Comparison of ENCODE assay signal across 18 cellular contexts in genomic region chr1:61005572-61006386, GRCh38.
DNase-seq lines count a peak whose midpoint lies in the region; ATAC-seq, FAIRE-seq and TF ChIP-seq lines count a peak whose summit lies in the region.
"Had no signal": no experiment of that assay in that cellular context is flagged by ENCODE, and none has a peak within 500 bp of the region (broad histone marks: within the 10 kb centered on the region; RNA-seq: fewer than 3 reads in every experiment).

No MANE protein-coding gene starts in this region.

- no peaks in the 10 kb centered on the region; a peak in 1 of 7 replicates for H3K27me3 ChIP-seq in H1 (replicated peaks in 1 of 4; ENCODE audit: control insufficient read depth in 3 of 4, extremely low read depth in 1 of 4, insufficient read depth in 3 of 4, low read length in 3 of 4)
- H3K27me3 ChIP-seq: stomach, vagina had no signal

- peaks cover 12 to 33% (median 24%) of the 10 kb centered on the region in 4 experiments; a peak in 6 of 7 replicates for H3K4me1 ChIP-seq in H1 (replicated peaks in 1 of 4; ENCODE audit: control insufficient read depth in 3 of 4, insufficient read depth in 4 of 4, low read length in 3 of 4)

- no peaks in the 10 kb centered on the region for H3K9me3 ChIP-seq in H1 (ENCODE audit: insufficient read depth in 2 of 2, low read depth in 1 of 2, low read length in 1 of 2)
- H3K9me3 ChIP-seq: stomach, vagina had no signal

- H3K4me1 Mint-ChIP-seq in activated T-helper 2 cell treated with anti-CD3 and anti-CD28 coated beads, Interferon-gamma antibody, Interleukin-2, Interleukin-4, amounts not matched to agents 10 μg/mL and 5 μg/mL and 100 μg/mL, durations not matched to agents 14 hours and 24 hours and 36 hours (ENCODE audit: low read depth): no peaks in the 10 kb centered on the region

- peak overlapping the region; percentile 65 to 89 for H3K4me2 ChIP-seq in H1 (ENCODE audit: insufficient read depth in 1 of 2, low read depth in 2 of 2, low read length in 2 of 2)

- no peak; a peak in 1 of 3 replicates for TF ChIP-seq POLR2A in H1 (IDR thresholded peaks at IDR 0.05; ENCODE audit: control extremely low read depth in 1 of 2, low read depth in 2 of 2, low read length in 2 of 2)

- H3K4me3 Mint-ChIP-seq in activated T-helper 2 cell treated with anti-CD3 and anti-CD28 coated beads, Interferon-gamma antibody, Interleukin-2, Interleukin-4, amounts not matched to agents 10 μg/mL and 5 μg/mL and 100 μg/mL, durations not matched to agents 14 hours and 24 hours and 36 hours (ENCODE audit: low read depth): no peak overlapping the region
- H3K4me3 Mint-ChIP-seq: CD8-positive, alpha-beta T cell; naive thymus-derived CD4-positive, alpha-beta T cell had no signal

- no peak for ATAC-seq in GM21786 (IDR thresholded peaks at IDR 0.05; ENCODE audit: unreplicated experiment)
- ATAC-seq: CD8-positive, alpha-beta T cell; naive thymus-derived CD4-positive, alpha-beta T cell; Panc1 had no signal

- peak overlapping the region; percentile 61 for H4K91ac ChIP-seq in H1 (replicated peaks; ENCODE audit: insufficient read length, low read length)

- CTCF ChIA-PET in H1 (lab: Charles Lee; ENCODE audit: partially characterized antibody): interaction anchor here (0.6 to 2.4 kb wide), 7 partner anchors 13 to 849 kb away, joined by 3 to 8 read pairs (median 4); no protein-coding TSS in a partner anchor

- H3K79me2 ChIP-seq in H1 (ENCODE audit: control insufficient read depth in 1 of 2, insufficient read depth in 2 of 2, low read length in 2 of 2): no peaks in the 10 kb centered on the region

- TF ChIP-seq EP300 in H1 (IDR thresholded peaks at IDR 0.05; ENCODE audit: borderline replicate concordance in 1 of 2, low read depth in 2 of 2, low read length in 2 of 2): no peak

- H3K27me3 Mint-ChIP-seq in activated T-helper 2 cell treated with anti-CD3 and anti-CD28 coated beads, Interferon-gamma antibody, Interleukin-2, Interleukin-4, amounts not matched to agents 10 μg/mL and 5 μg/mL and 100 μg/mL, durations not matched to agents 14 hours and 24 hours and 36 hours (ENCODE audit: low read depth): peaks cover 5% of the 10 kb centered on the region

- no peaks in the 10 kb centered on the region for H3K9me3 Mint-ChIP-seq in activated T-helper 2 cell treated with anti-CD3 and anti-CD28 coated beads, Interferon-gamma antibody, Interleukin-2, Interleukin-4, amounts not matched to agents 10 μg/mL and 5 μg/mL and 100 μg/mL, durations not matched to agents 14 hours and 24 hours and 36 hours
- H3K9me3 Mint-ChIP-seq: CD8-positive, alpha-beta T cell had no signal

- no peak overlapping the region for H3K56ac ChIP-seq in H1 (replicated peaks; ENCODE audit: insufficient read length, low read depth, low read length)

- no peak overlapping the region for H2BK15ac ChIP-seq in H1 (ENCODE audit: low read length)

- H4K5ac ChIP-seq in H1 (ENCODE audit: insufficient read length, low read depth, low read length): peak overlapping the region; percentile 4

- H2BK20ac ChIP-seq in H1 (ENCODE audit: low read length): peak overlapping the region; percentile 64

- POLR2A ChIA-PET in H1 (lab: Charles Lee; ENCODE audit: partially characterized antibody): interaction anchor here (1.5 to 2.2 kb wide), 3 partner anchors 8 to 44 kb away, joined by 4 to 8 read pairs (median 5); no protein-coding TSS in a partner anchor

- H3K27ac Mint-ChIP-seq in activated T-helper 2 cell treated with anti-CD3 and anti-CD28 coated beads, Interferon-gamma antibody, Interleukin-2, Interleukin-4, amounts not matched to agents 10 μg/mL and 5 μg/mL and 100 μg/mL, durations not matched to agents 14 hours and 24 hours and 36 hours: no peak overlapping the region
- H3K27ac Mint-ChIP-seq: CD8-positive, alpha-beta T cell; naive thymus-derived CD4-positive, alpha-beta T cell had no signal

- peak; percentile 13 for DNase-seq in SHP77 treated with DMSO at 0.1 percent for 48 hours (lab: John Stamatoyannopoulos, UW)
- DNase-seq in SHP77 (lab: John Stamatoyannopoulos, UW): no peak
- DNase-seq in H1 (ENCODE audit: low read depth in 1 of 2, low spot score in 2 of 2): peak; percentile 31 to 64
- DNase-seq in islet precursor cell: peak; percentile 77
- DNase-seq in activated T-helper 2 cell treated with anti-CD3 and anti-CD28 coated beads, Interferon-gamma antibody, Interleukin-2, Interleukin-4, amounts not matched to agents 10 μg/mL and 5 μg/mL and 100 μg/mL, durations not matched to agents 14 hours and 24 hours and 36 hours (ENCODE audit: low spot score): no peak
- DNase-seq in COR-L47 (lab: John Stamatoyannopoulos, UW): no peak
- no peak for DNase-seq in NCI-H2196 (lab: John Stamatoyannopoulos, UW; ENCODE audit: unreplicated experiment)
- DNase-seq: activated CD4-positive, alpha-beta T cell treated with anti-CD3 and anti-CD28 coated beads, Interleukin-2, amount 50 U/mL, for 48 hours; CD8-positive, alpha-beta T cell; central memory CD4-positive, alpha-beta T cell; effector memory CD4-positive, alpha-beta T cell; naive thymus-derived CD4-positive, alpha-beta T cell; NCI-H1436; NCI-H524; stomach had no signal

- H3K23me2 ChIP-seq in H1 (ENCODE audit: low read depth, low read length): 0 out of 2 replicates have a peak, but pooled peaks cover 5% of the 10 kb centered on the region

- FAIRE-seq in H1 (lab: Jason Lieb, UNC): peak; percentile 89

- H2BK120ac ChIP-seq in H1 (replicated peaks; ENCODE audit: low read depth, low read length): peak overlapping the region; percentile 1

- no peaks in the 10 kb centered on the region for H3K36me3 Mint-ChIP-seq in activated T-helper 2 cell treated with anti-CD3 and anti-CD28 coated beads, Interferon-gamma antibody, Interleukin-2, Interleukin-4, amounts not matched to agents 10 μg/mL and 5 μg/mL and 100 μg/mL, durations not matched to agents 14 hours and 24 hours and 36 hours (ENCODE audit: low read depth)
- H3K36me3 Mint-ChIP-seq: CD8-positive, alpha-beta T cell; naive thymus-derived CD4-positive, alpha-beta T cell had no signal

- no peaks in the 10 kb centered on the region for H3K79me1 ChIP-seq in H1 (ENCODE audit: low read depth, low read length)

- 5% methylated on average over 8 of the region's 8 CpGs; no CpG with 5 or more reads in 1 of the 2 experiments for WGBS in H1 (ENCODE audit: extremely low coverage in 1 of 2, insufficient coverage in 1 of 2, insufficient read length in 1 of 2, insufficient replicate concordance in 2 of 2, low coverage in 1 of 2, low lambda C conversion rate in 2 of 2, missing lambda C conversion rate in 1 of 2), 2 experiments

- peak overlapping the region; percentile 51; the same call in 1 of the 2 replicates for H2BK12ac ChIP-seq in H1 (ENCODE audit: low read depth, low read length)

- no peak for TF ChIP-seq CTCF in H1 (IDR thresholded peaks at IDR 0.05; ENCODE audit: control extremely low read depth in 1 of 3, insufficient read depth in 1 of 3, low read depth in 1 of 3, low read length in 3 of 3)

- H4K8ac ChIP-seq in H1 (ENCODE audit: extremely low read depth, insufficient read depth, low read length): no peak overlapping the region

- no peaks in the 10 kb centered on the region for H3K36me3 ChIP-seq in H1 (ENCODE audit: control insufficient read depth in 2 of 4, insufficient read depth in 4 of 4, low read length in 3 of 4)
- H3K36me3 ChIP-seq: stomach, vagina had no signal

- intact Hi-C loops in activated T-helper 2 cell treated with anti-CD3 and anti-CD28 coated beads, Interferon-gamma antibody, Interleukin-2, Interleukin-4, amounts not matched to agents 10 μg/mL and 5 μg/mL and 100 μg/mL, durations not matched to agents 14 hours and 24 hours and 36 hours (cut with micrococcal nuclease): no loop called here

- peak overlapping the region in 1 of 4 experiments; percentile 37; a peak in 2 of 7 replicates for H3K9ac ChIP-seq in H1 (replicated peaks in 1 of 4; ENCODE audit: extremely low read depth in 1 of 4, low read depth in 3 of 4, low read length in 3 of 4)

- TF ChIP-seq RAD21 in H1 (IDR thresholded peaks at IDR 0.05 in 1 of 2, conservative IDR thresholded peaks at IDR 0.05 in 1 of 2; ENCODE audit: low read depth in 2 of 2, low read length in 2 of 2): 0 out of 4 replicates have a peak, but pooled peaks of 1 of the 2 experiments have one; percentile 1

- H4K20me1 ChIP-seq in H1 (replicated peaks in 1 of 2; ENCODE audit: control insufficient read depth in 1 of 2, insufficient read depth in 2 of 2, low read length in 2 of 2): no peaks in the 10 kb centered on the region

- peak overlapping the region; percentile 85; the same call in 1 of the 2 replicates for H2BK5ac ChIP-seq in H1 (ENCODE audit: low read depth, low read length)

- H3K23ac ChIP-seq in H1 (ENCODE audit: insufficient read length): no peak overlapping the region

- 0 out of 2 replicates have a peak overlapping the region, but pooled peaks have one; percentile 12 for H3K27ac ChIP-seq in H1 (ENCODE audit: low read depth, low read length)
- H3K27ac ChIP-seq: stomach, vagina had no signal

- no peak overlapping the region for H3K14ac ChIP-seq in H1 (ENCODE audit: insufficient read length)

- no peak overlapping the region for H2AK5ac ChIP-seq in H1 (ENCODE audit: low read depth, low read length)

- H3K18ac ChIP-seq in H1 (ENCODE audit: extremely low read depth, low read length): peak overlapping the region; percentile 20; the same call in 1 of the 2 replicates

- H2AFZ ChIP-seq in H1 (ENCODE audit: low read length): no peak overlapping the region

- no peak overlapping the region for H3K4ac ChIP-seq in H1 (replicated peaks; ENCODE audit: insufficient read length, low read depth, low read length)

- peak overlapping the region in 3 of 4 experiments; percentile 3 to 42 (median 16); a peak in 4 of 8 replicates for H3K4me3 ChIP-seq in H1 (ENCODE audit: extremely low read depth in 1 of 4, insufficient read depth in 2 of 4, low read depth in 3 of 4, low read length in 4 of 4)
- H3K4me3 ChIP-seq: stomach, vagina had no signal

TF ChIP-seq in H1, 55 proteins besides CTCF, POLR2A, EP300 and RAD21 (continues in another document):
- no peak; the same call in 1 of the 2 replicates for TF ChIP-seq RBBP5 (IDR thresholded peaks at IDR 0.05; ENCODE audit: borderline replicate concordance, low read depth, low read length)
- no peak for TF ChIP-seq RNF2 (IDR thresholded peaks at IDR 0.05; ENCODE audit: borderline replicate concordance, low read depth, low read length, missing control alignments, poor library complexity, severe bottlenecking)
- 0 out of 2 replicates have a peak, but pooled peaks have one; percentile 18 for TF ChIP-seq TBP (IDR thresholded peaks at IDR 0.05; ENCODE audit: low read depth, low read length)
- TF ChIP-seq POU5F1 (IDR thresholded peaks at IDR 0.05; ENCODE audit: low read depth, low read length): no peak
- no peak for TF ChIP-seq SP2 (IDR thresholded peaks at IDR 0.05; ENCODE audit: low read length)
- TF ChIP-seq SUZ12 (IDR thresholded peaks at IDR 0.05; ENCODE audit: low read length): no peak
- peak; percentile 47; the same call in 1 of the 2 replicates for TF ChIP-seq POLR2AphosphoS5 (IDR thresholded peaks at IDR 0.05; ENCODE audit: low read depth, low read length)
- peak; percentile 97 for TF ChIP-seq MAFK (IDR thresholded peaks at IDR 0.05; ENCODE audit: low read depth, low read length)

Comparison
In these comparisons a context has a peak if more than half of its experiments do, and no peak if none do; other contexts are left out.
1. DNase-seq: peak in SHP77 treated with DMSO at 0.1 percent for 48 hours (single experiment), H1 (2 of 2) and islet precursor cell (single experiment); none in SHP77 (0 of 2), activated T-helper 2 cell treated with anti-CD3 and anti-CD28 coated beads, Interferon-gamma antibody, Interleukin-2, Interleukin-4, amounts not matched to agents 10 μg/mL and 5 μg/mL and 100 μg/mL, durations not matched to agents 14 hours and 24 hours and 36 hours (single experiment), COR-L47 (single experiment) and NCI-H2196 (single experiment).